Comparison of ENCODE assay signal across 9 cellular contexts in the genomic region with DNA sequence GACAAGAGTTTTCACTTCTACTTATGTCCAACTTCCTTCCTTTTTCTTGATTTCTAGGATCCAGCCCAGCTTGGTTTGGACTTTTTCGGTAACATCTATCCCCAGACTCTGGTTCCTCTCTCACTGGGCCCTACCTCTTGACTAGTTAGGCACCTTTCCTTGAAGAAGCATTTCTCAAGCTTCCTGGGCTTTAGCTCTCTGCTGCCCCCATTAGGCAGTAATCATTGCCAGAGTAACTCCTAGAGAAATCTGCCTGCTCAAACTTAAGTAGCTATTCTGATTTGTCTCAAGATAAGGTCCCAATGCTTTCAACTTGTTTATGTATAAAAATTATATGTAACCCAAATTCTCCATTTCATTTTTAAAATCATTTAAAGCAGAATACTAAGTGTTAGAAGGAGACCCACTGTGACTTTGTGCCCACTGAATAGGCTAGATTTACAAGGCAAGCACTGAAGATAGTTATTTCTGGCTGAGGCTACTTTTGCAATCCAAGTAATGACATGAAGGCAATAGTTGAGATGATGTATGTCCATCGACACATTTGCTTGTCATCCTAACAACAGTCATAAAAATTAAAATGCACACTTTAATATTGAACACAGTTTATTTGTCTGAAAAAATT.
DNase-seq lines count a peak whose midpoint lies in the region; ATAC-seq and TF ChIP-seq lines count a peak whose summit lies in the region.
"Had no signal": no experiment of that assay in that cellular context is flagged by ENCODE, and none has a peak within 500 bp of the region (broad histone marks: within the 10 kb centered on the region; RNA-seq: fewer than 3 reads in every experiment).

No MANE protein-coding gene starts in this region.

- H3K9me3 Mint-ChIP-seq in endothelial cell (ENCODE audit: unreplicated experiment), result no peaks in the 10 kb centered on the region
- no peaks in the 10 kb centered on the region for H3K9me3 Mint-ChIP-seq in activated T-cell treated with anti-CD3 and anti-CD28 coated beads, Interleukin-2, amount 50 U/mL, for 4 hours

- DNase-seq in D341Med (ENCODE audit: low spot score) (peak; percentile 57), NCI-H748 (lab: John Stamatoyannopoulos, UW; ENCODE audit: unreplicated experiment) (peak; percentile 63), endothelial cell (ENCODE audit: low spot score) (peak; percentile 57), renal cortical epithelial cell (ENCODE audit: low read depth) (peak; percentile 58), cerebellar nuclear complex (lab: John Stamatoyannopoulos, UW) (no peak)
- no peak for DNase-seq in activated T-cell treated with anti-CD3 and anti-CD28 coated beads, Interleukin-2, amount 50 U/mL, for 4 hours
- DNase-seq: activated B cell treated with CpG ODN at 0.5 μM for 24 hours had no signal

- TF ChIP-seq CTCF in endothelial cell (IDR thresholded peaks at IDR 0.05; ENCODE audit: unreplicated experiment), result peak; percentile 63

- no peak overlapping the region for H3K4me3 Mint-ChIP-seq in endothelial cell (ENCODE audit: unreplicated experiment)
- H3K4me3 Mint-ChIP-seq in activated T-cell treated with anti-CD3 and anti-CD28 coated beads, Interleukin-2, amount 50 U/mL, for 4 hours, result no peak overlapping the region
- H3K4me3 Mint-ChIP-seq: activated B cell treated with CpG ODN at 0.5 μM for 24 hours had no signal

- no peak overlapping the region for H3K27ac Mint-ChIP-seq in endothelial cell (ENCODE audit: unreplicated experiment)
- H3K27ac Mint-ChIP-seq: activated B cell treated with CpG ODN at 0.5 μM for 24 hours had no signal

- no peaks in the 10 kb centered on the region for H3K27me3 Mint-ChIP-seq in endothelial cell (ENCODE audit: unreplicated experiment)
- no peaks in the 10 kb centered on the region for H3K27me3 Mint-ChIP-seq in activated T-cell treated with anti-CD3 and anti-CD28 coated beads, Interleukin-2, amount 50 U/mL, for 4 hours (ENCODE audit: low read depth)
- H3K27me3 Mint-ChIP-seq: activated B cell treated with CpG ODN at 0.5 μM for 24 hours had no signal

- ATAC-seq in GM19043 (IDR thresholded peaks at IDR 0.05; ENCODE audit: low read depth, unreplicated experiment), result peak; percentile 64
- no peak for ATAC-seq in activated T-cell treated with anti-CD3 and anti-CD28 coated beads, Interleukin-2, amount 50 U/mL, for 4 hours
- no peak for ATAC-seq in HG03354 (IDR thresholded peaks at IDR 0.05; ENCODE audit: poor library complexity, severe bottlenecking, unreplicated experiment)

- no peaks in the 10 kb centered on the region for H3K36me3 Mint-ChIP-seq in endothelial cell (ENCODE audit: low read depth, unreplicated experiment)
- no peaks in the 10 kb centered on the region for H3K36me3 Mint-ChIP-seq in activated T-cell treated with anti-CD3 and anti-CD28 coated beads, Interleukin-2, amount 50 U/mL, for 4 hours (ENCODE audit: insufficient read depth)

- H3K4me1 Mint-ChIP-seq in endothelial cell (ENCODE audit: unreplicated experiment), result no peaks in the 10 kb centered on the region
- H3K4me1 Mint-ChIP-seq in activated T-cell treated with anti-CD3 and anti-CD28 coated beads, Interleukin-2, amount 50 U/mL, for 4 hours (ENCODE audit: low read depth), result no peaks in the 10 kb centered on the region
- H3K4me1 Mint-ChIP-seq: activated B cell treated with CpG ODN at 0.5 μM for 24 hours had no signal

Comparison
In these comparisons a context has a peak if more than half of its experiments do, and no peak if none do; other contexts are left out.
1. DNase-seq: peak in D341Med (single experiment), NCI-H748 (single experiment), endothelial cell (single experiment) and renal cortical epithelial cell (single experiment); none in cerebellar nuclear complex (0 of 2) and activated T-cell treated with anti-CD3 and anti-CD28 coated beads, Interleukin-2, amount 50 U/mL, for 4 hours (single experiment).